ENCODE assay signal across 31 cellular contexts in genomic region chr12:39626033-39626814, GRCh38. TPM values are rescaled to one million over a fixed set of nuclear protein-coding genes. Genes with fewer than 3 reads are reported as not detected.
DNase-seq lines count a peak whose midpoint lies in the region; ATAC-seq lines count a peak whose summit lies in the region.
"Had no signal": no experiment of that assay in that cellular context is flagged by ENCODE, and none has a peak within 500 bp of the region (broad histone marks: within the 10 kb centered on the region; RNA-seq: fewer than 3 reads in every experiment).

No MANE protein-coding gene starts in this region.

- peaks cover 4% of the 10 kb centered on the region for H3K36me3 Mint-ChIP-seq in stimulated activated naive CD8-positive, alpha-beta T cell treated with anti-CD3 and anti-CD28 coated beads, Interleukin-15, Interleukin-2, amounts not matched to agents 100 ng/mL and 50 ng/mL, for 24 hours (ENCODE audit: low read depth)
- no peaks in the 10 kb centered on the region for H3K36me3 Mint-ChIP-seq in activated T-helper 17 cell treated with anti-CD3 and anti-CD28 coated beads, Interleukin-2, amount 50 U/mL, for 72 hours (ENCODE audit: low read depth)
- H3K36me3 Mint-ChIP-seq in naive thymus-derived CD8-positive, alpha-beta T cell, result peaks cover 0 to 5% (median 2%) of the 10 kb centered on the region in 3 donors

- H3K36me3 ChIP-seq in SJCRH30, result no peaks in the 10 kb centered on the region
- H3K36me3 ChIP-seq: stomach, thyroid gland, uterus had no signal

- no peak for DNase-seq in stimulated activated naive CD8-positive, alpha-beta T cell treated with anti-CD3 and anti-CD28 coated beads, Interleukin-15, amount 100 ng/mL, for 72 hours
- DNase-seq in naive thymus-derived CD8-positive, alpha-beta T cell, result no peak
- DNase-seq in head of caudate nucleus, result no peak
- no peak for DNase-seq in NCI-H1105 treated with DMSO at 0.1 percent for 48 hours (lab: John Stamatoyannopoulos, UW)
- no peak for DNase-seq in SJCRH30
- DNase-seq: activated effector memory CD4-positive, alpha-beta T cell treated with anti-CD3 and anti-CD28 coated beads, Interleukin-2, amount 50 U/mL, for 16 hours; Caco-2; caudate nucleus; cortex of kidney; DMS53; effector memory CD4-positive, alpha-beta T cell; hypothalamus; KBM-7; NCI-H1092 treated with DMSO at 0.1 percent for 48 hours; NCI-H2029 treated with DMSO at 0.1 percent for 48 hours; NCI-H524; SK-N-SH; stomach; thyroid gland; uterus had no signal

- no peaks in the 10 kb centered on the region for H3K4me1 ChIP-seq in SJCRH30
- H3K4me1 ChIP-seq: Caco-2, parathyroid adenoma, stomach, thyroid gland, uterus had no signal

- POLR2A ChIA-PET in naive thymus-derived CD8-positive, alpha-beta T cell (lab: Charles Lee), result interaction anchor here (1.2 kb wide), 1 partner anchor 12 kb away, joined by 3 read pairs; no protein-coding TSS in a partner anchor

- peaks cover 4% of the 10 kb centered on the region for H3K9me3 Mint-ChIP-seq in stimulated activated naive CD8-positive, alpha-beta T cell treated with anti-CD3 and anti-CD28 coated beads, Interleukin-15, Interleukin-2, amounts not matched to agents 100 ng/mL and 50 ng/mL, for 24 hours
- peaks cover 0 to 7% of the 10 kb centered on the region in 2 donors for H3K9me3 Mint-ChIP-seq in stimulated activated naive CD8-positive, alpha-beta T cell treated with anti-CD3 and anti-CD28 coated beads, Interleukin-15, amount 100 ng/mL, for 72 hours
- no peaks in the 10 kb centered on the region for H3K9me3 Mint-ChIP-seq in activated T-helper 17 cell treated with anti-CD3 and anti-CD28 coated beads, Interleukin-2, amount 50 U/mL, for 72 hours
- peaks cover 0 to 7% (median 0%) of the 10 kb centered on the region in 9 donors for H3K9me3 Mint-ChIP-seq in naive thymus-derived CD8-positive, alpha-beta T cell

- no peaks in the 10 kb centered on the region for H3K27me3 Mint-ChIP-seq in stimulated activated naive CD8-positive, alpha-beta T cell treated with anti-CD3 and anti-CD28 coated beads, Interleukin-15, Interleukin-2, amounts not matched to agents 100 ng/mL and 50 ng/mL, for 24 hours
- no peaks in the 10 kb centered on the region for H3K27me3 Mint-ChIP-seq in stimulated activated naive CD8-positive, alpha-beta T cell treated with anti-CD3 and anti-CD28 coated beads, Interleukin-15, amount 100 ng/mL, for 72 hours
- no peaks in the 10 kb centered on the region for H3K27me3 Mint-ChIP-seq in activated T-helper 17 cell treated with anti-CD3 and anti-CD28 coated beads, Interleukin-2, amount 50 U/mL, for 72 hours
- H3K27me3 Mint-ChIP-seq in naive thymus-derived CD8-positive, alpha-beta T cell, result no peaks in the 10 kb centered on the region

- no peak for ATAC-seq in stimulated activated naive CD8-positive, alpha-beta T cell treated with anti-CD3 and anti-CD28 coated beads, Interleukin-15, amount 100 ng/mL, for 72 hours
- ATAC-seq in activated T-helper 17 cell treated with anti-CD3 and anti-CD28 coated beads, Interleukin-2, amount 50 U/mL, for 72 hours (replicated peaks), result no peak
- no peak for ATAC-seq in naive thymus-derived CD8-positive, alpha-beta T cell
- ATAC-seq: activated CD4-positive, CD25-positive, alpha-beta regulatory T cell treated with anti-CD3 and anti-CD28 coated beads, Interleukin-2, amount 50 U/mL, for 24 hours; left lobe of liver had no signal

- no peak overlapping the region for H3K4me3 Mint-ChIP-seq in stimulated activated naive CD8-positive, alpha-beta T cell treated with anti-CD3 and anti-CD28 coated beads, Interleukin-15, Interleukin-2, amounts not matched to agents 100 ng/mL and 50 ng/mL, for 24 hours
- H3K4me3 Mint-ChIP-seq in stimulated activated naive CD8-positive, alpha-beta T cell treated with anti-CD3 and anti-CD28 coated beads, Interleukin-15, amount 100 ng/mL, for 72 hours, result no peak overlapping the region
- peak overlapping the region; percentile 7 for H3K4me3 Mint-ChIP-seq in activated T-helper 17 cell treated with anti-CD3 and anti-CD28 coated beads, Interleukin-2, amount 50 U/mL, for 72 hours
- peak overlapping the region in 1 of 10 donors; percentile 34 for H3K4me3 Mint-ChIP-seq in naive thymus-derived CD8-positive, alpha-beta T cell
- H3K4me3 Mint-ChIP-seq: T-helper 1 cell treated with Interleukin-12 subunit alpha and Interleukin-12 subunit beta and Interleukin-4 antibody, amounts not matched to agents 30 μg/mL and 1 μg/mL, for 36 hours had no signal

- peak overlapping the region; percentile 72 for H3K27ac Mint-ChIP-seq in stimulated activated naive CD8-positive, alpha-beta T cell treated with anti-CD3 and anti-CD28 coated beads, Interleukin-15, Interleukin-2, amounts not matched to agents 100 ng/mL and 50 ng/mL, for 24 hours
- H3K27ac Mint-ChIP-seq in stimulated activated naive CD8-positive, alpha-beta T cell treated with anti-CD3 and anti-CD28 coated beads, Interleukin-15, amount 100 ng/mL, for 72 hours, result peak overlapping the region in 1 of 2 donors; percentile 33
- H3K27ac Mint-ChIP-seq in activated T-helper 17 cell treated with anti-CD3 and anti-CD28 coated beads, Interleukin-2, amount 50 U/mL, for 72 hours, result no peak overlapping the region
- H3K27ac Mint-ChIP-seq in naive thymus-derived CD8-positive, alpha-beta T cell, result peak overlapping the region in 8 of 10 donors; percentile 35 to 90 (median 62)
- H3K27ac Mint-ChIP-seq: T-helper 1 cell treated with Interleukin-12 subunit alpha and Interleukin-12 subunit beta and Interleukin-4 antibody, amounts not matched to agents 30 μg/mL and 1 μg/mL, for 36 hours had no signal

- H3K27me3 ChIP-seq in SJCRH30, result no peaks in the 10 kb centered on the region
- H3K27me3 ChIP-seq: stomach, thyroid gland, uterus had no signal

- peaks cover 83% of the 10 kb centered on the region for H3K4me1 Mint-ChIP-seq in stimulated activated naive CD8-positive, alpha-beta T cell treated with anti-CD3 and anti-CD28 coated beads, Interleukin-15, Interleukin-2, amounts not matched to agents 100 ng/mL and 50 ng/mL, for 24 hours (ENCODE audit: low read depth)
- peaks cover 77% of the 10 kb centered on the region for H3K4me1 Mint-ChIP-seq in stimulated activated naive CD8-positive, alpha-beta T cell treated with anti-CD3 and anti-CD28 coated beads, Interleukin-15, amount 100 ng/mL, for 72 hours
- H3K4me1 Mint-ChIP-seq in activated T-helper 17 cell treated with anti-CD3 and anti-CD28 coated beads, Interleukin-2, amount 50 U/mL, for 72 hours, result peaks cover 27% of the 10 kb centered on the region
- peaks cover 27 to 72% (median 69%) of the 10 kb centered on the region in 4 donors for H3K4me1 Mint-ChIP-seq in naive thymus-derived CD8-positive, alpha-beta T cell

- intact Hi-C loops in head of caudate nucleus (cut with DNase I), result no loop called here

- H3K9me3 ChIP-seq in SJCRH30 (replicated peaks), result no peaks in the 10 kb centered on the region
- H3K9me3 ChIP-seq: Caco-2, SK-N-SH, stomach, thyroid gland, uterus had no signal

- no peak overlapping the region for H3K4me3 ChIP-seq in SJCRH30
- H3K4me3 ChIP-seq: skin epidermis, stomach, thyroid gland, uterus had no signal

- H3K27ac ChIP-seq in SJCRH30, result no peak overlapping the region
- H3K27ac ChIP-seq: parathyroid adenoma, skin epidermis, stomach, thyroid gland, uterus had no signal

RNA-seq across cellular contexts. Expression of gene ABCD2, which starts 6.6 kb away (rescaled TPM):
- 1 to 10 TPM; 3.3 to 3.4 TPM for total RNA-seq in activated T-helper 17 cell treated with anti-CD3 and anti-CD28 coated beads, Interleukin-2, amount 50 U/mL, for 72 hours
- 10 to 100 TPM; 22.9 to 23.3 TPM for total RNA-seq in naive thymus-derived CD8-positive, alpha-beta T cell
- polyA plus RNA-seq in naive thymus-derived CD8-positive, alpha-beta T cell, result 10 to 100 TPM; 12.1 to 14.0 (median 12.7) TPM
- 0.03 and 0.04 TPM in 2 replicates for total RNA-seq in SJCRH30 (2014; rRNA removed; shearing (Covaris generic))
- total RNA-seq: Caco-2, epithelial cell of proximal tubule, G401, M059J had no signal
- polyA plus RNA-seq: BJ had no signal

Comparison
In these comparisons a context has a peak if more than half of its experiments do, and no peak if none do; other contexts are left out.
1. RNA of gene ABCD2, which starts 6.6 kb away (total RNA-seq): 22.9 to 23.3 TPM in naive thymus-derived CD8-positive, alpha-beta T cell; 3.3 to 3.4 TPM in activated T-helper 17 cell treated with anti-CD3 and anti-CD28 coated beads, Interleukin-2, amount 50 U/mL, for 72 hours and 0.03 to 0.04 TPM in SJCRH30; every median in the first group is over 4 times any median in the second.